ENCODE assay signal across 8 cellular contexts in the genomic region with DNA sequence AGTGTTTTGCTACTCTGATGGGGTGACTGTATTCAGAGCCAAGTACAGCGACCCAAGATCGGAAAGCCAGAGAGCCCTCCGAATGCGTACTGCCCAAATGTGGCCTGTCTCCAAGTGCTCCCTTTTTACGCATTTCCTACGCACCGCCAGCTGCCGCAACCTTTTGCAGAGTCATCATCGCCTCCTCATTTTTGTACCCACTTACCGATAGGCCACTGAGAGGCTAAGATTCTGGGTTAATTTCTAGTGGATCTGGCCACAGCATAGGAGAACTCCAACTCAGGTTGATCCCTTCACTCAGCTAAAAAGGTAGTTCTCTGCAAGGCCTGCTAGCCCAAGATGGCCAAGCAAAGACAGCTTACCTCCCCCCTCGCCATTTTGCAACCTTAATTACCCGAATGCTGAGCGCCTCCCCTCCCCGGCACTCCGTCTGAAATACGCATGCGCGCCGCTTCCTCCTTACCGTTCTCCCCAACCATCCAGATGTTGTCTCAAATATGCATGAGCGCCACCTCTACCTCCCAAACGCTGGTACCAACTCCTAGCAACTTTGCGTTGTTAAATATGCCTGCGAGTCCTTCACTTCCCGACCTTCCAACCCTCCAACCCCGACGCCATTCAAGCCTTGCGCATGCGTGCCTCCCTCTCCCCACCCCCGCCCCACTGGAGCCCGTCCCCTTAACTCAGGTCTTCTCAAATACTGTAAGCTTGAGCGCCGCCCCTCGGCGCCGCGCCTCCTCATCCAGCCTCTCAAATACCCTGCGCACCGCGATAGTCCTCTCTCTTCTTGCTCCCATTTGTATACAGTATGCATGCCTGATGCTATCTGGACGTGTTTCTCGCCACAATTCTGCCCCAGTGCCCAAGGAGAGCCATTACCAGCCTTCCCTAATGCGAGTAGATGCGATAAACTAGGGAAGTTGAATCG. TPM values are rescaled to one million over a fixed set of nuclear protein-coding genes. Genes with fewer than 3 reads are reported as not detected.
DNase-seq lines count a peak whose midpoint lies in the region; ATAC-seq and TF ChIP-seq lines count a peak whose summit lies in the region.

No MANE protein-coding gene starts in this region.

- ATAC-seq in HG02759 (IDR thresholded peaks at IDR 0.05; ENCODE audit: unreplicated experiment) (peak; percentile 89), heart right ventricle (peak; percentile 91 to 98 (median 96))

- peak; percentile 88 to 97 (median 94) for DNase-seq in NCI-H1417 (lab: John Stamatoyannopoulos, UW)
- peak; percentile 92 for DNase-seq in adipocyte (ENCODE audit: low read depth)
- DNase-seq in heart right ventricle, result peak; percentile 84 to 86
- DNase-seq in progenitor cell of endocrine pancreas (ENCODE audit: low spot score, unreplicated experiment), result peak; percentile 54
- DNase-seq in ureter (ENCODE audit: low spot score), result peak; percentile 89

- peaks cover 50% of the 10 kb centered on the region for H3K79me2 ChIP-seq in SU-DHL-6 (ENCODE audit: insufficient read depth, low read length)

- no peaks in the 10 kb centered on the region for H3K27me3 Mint-ChIP-seq in progenitor cell of endocrine pancreas

- peaks cover 4% of the 10 kb centered on the region for H3K4me1 ChIP-seq in adipocyte (ENCODE audit: control insufficient read depth, insufficient read depth, low read length)
- peaks cover 0 to 27% (median 10%) of the 10 kb centered on the region in 9 donors for H3K4me1 ChIP-seq in heart right ventricle

- H3K36me3 ChIP-seq in SU-DHL-6 (ENCODE audit: low read length) (no peaks in the 10 kb centered on the region), adipocyte (ENCODE audit: control insufficient read depth, insufficient read depth, low read length, severe bottlenecking) (peaks cover 8% of the 10 kb centered on the region), heart right ventricle (peaks cover 0 to 12% (median 0%) of the 10 kb centered on the region in 9 donors)

- peak; percentile 19; the same call in 1 of the 2 replicates for TF ChIP-seq CTCF in GM12874 (IDR thresholded peaks at IDR 0.05; ENCODE audit: insufficient read depth, low read depth, low read length)
- no peak for TF ChIP-seq CTCF in SU-DHL-6 (IDR thresholded peaks at IDR 0.05; ENCODE audit: insufficient read depth, low read length, poor library complexity, severe bottlenecking)
- TF ChIP-seq CTCF in heart right ventricle (IDR thresholded peaks at IDR 0.05), result peak in 5 of 9 donors; percentile 16 to 42 (median 39)
- peak; percentile 25 for TF ChIP-seq CTCF in progenitor cell of endocrine pancreas (IDR thresholded peaks at IDR 0.05; ENCODE audit: unreplicated experiment)

- H3K27ac ChIP-seq in SU-DHL-6 (ENCODE audit: low read depth, low read length) (peak overlapping the region; percentile 88), heart right ventricle (peak overlapping the region; percentile 67 to 94 (median 92))

- no peaks in the 10 kb centered on the region for H3F3A ChIP-seq in SU-DHL-6 (ENCODE audit: insufficient read depth)

- H3K27me3 ChIP-seq in SU-DHL-6 (ENCODE audit: low read length), result no peaks in the 10 kb centered on the region
- peaks cover 5% of the 10 kb centered on the region for H3K27me3 ChIP-seq in adipocyte (replicated peaks; ENCODE audit: control insufficient read depth, insufficient read depth, low read length)
- H3K27me3 ChIP-seq in heart right ventricle, result peaks cover 0 to 16% (median 0%) of the 10 kb centered on the region in 7 donors

- H3K4me2 ChIP-seq in SU-DHL-6 (ENCODE audit: low read depth, low read length, poor library complexity, severe bottlenecking), result peak overlapping the region; percentile 79

- peaks cover 3% of the 10 kb centered on the region for H3K9me3 Mint-ChIP-seq in progenitor cell of endocrine pancreas (ENCODE audit: low read depth)

- peak overlapping the region; percentile 85 for H2AFZ ChIP-seq in SU-DHL-6 (ENCODE audit: low read depth, low read length, severe bottlenecking)

- no peaks in the 10 kb centered on the region for H3K9me3 ChIP-seq in SU-DHL-6 (ENCODE audit: insufficient read depth, low read length)
- H3K9me3 ChIP-seq in adipocyte (ENCODE audit: control insufficient read depth, low read length), result no peaks in the 10 kb centered on the region
- no peaks in the 10 kb centered on the region for H3K9me3 ChIP-seq in heart right ventricle

- H4K20me1 ChIP-seq in SU-DHL-6 (ENCODE audit: low read depth, low read length), result no peaks in the 10 kb centered on the region

- H3K9me2 ChIP-seq in SU-DHL-6 (replicated peaks; ENCODE audit: insufficient read depth, low read length), result no peaks in the 10 kb centered on the region

- WGBS in heart right ventricle, 2 donors, result 0% methylated on average over 44 to 45 of the region's 45 CpGs

- H3K4me3 ChIP-seq in SU-DHL-6 (ENCODE audit: insufficient read depth, low read length, poor library complexity, severe bottlenecking) (peak overlapping the region; percentile 84), adipocyte (ENCODE audit: low read length) (peak overlapping the region; percentile 85), heart right ventricle (peak overlapping the region; percentile 49 to 77 (median 62))

- H3K27ac Mint-ChIP-seq in progenitor cell of endocrine pancreas, result peak overlapping the region; percentile 97

- peak overlapping the region; percentile 97 for H3K4me3 Mint-ChIP-seq in progenitor cell of endocrine pancreas (ENCODE audit: low read depth)

- H3K36me3 Mint-ChIP-seq in progenitor cell of endocrine pancreas (ENCODE audit: insufficient read depth), result peaks cover 7% of the 10 kb centered on the region

- peaks cover 9% of the 10 kb centered on the region for H3K4me1 Mint-ChIP-seq in progenitor cell of endocrine pancreas (ENCODE audit: low read depth)

- H3K9ac ChIP-seq in SU-DHL-6 (ENCODE audit: low read length) (peak overlapping the region; percentile 83), adipocyte (ENCODE audit: low read length) (peak overlapping the region; percentile 96)

- intact Hi-C loops in heart right ventricle (cut with DNase I), result loop anchor here in 3 of 10 donors (2.0 to 10.0 kb wide), 6 partner anchors 40 to 727 kb away; partner anchors contain the start of genes CHIC1 (in 1 of the 3) and SLC16A2 (in 1 of the 3)

RNA-seq across cellular contexts. Expression of gene ZCCHC13, which starts 11.8 kb away (rescaled TPM):
- total RNA-seq in heart right ventricle, result not detected
- polyA plus RNA-seq in heart right ventricle, result not detected
- total RNA-seq in progenitor cell of endocrine pancreas, result not detected in 2 replicates
- total RNA-seq in ureter, result not detected

Comparison
In these comparisons a context has a peak if more than half of its experiments do, and no peak if none do; other contexts are left out.
1. Peak in every context shown above with its lines: DNase-seq, ATAC-seq, H3K4me3 ChIP-seq and H3K27ac ChIP-seq.